In genomic region chr2:71226965-71227560, GRCh38 we compare ENCODE assay signal across 8 cellular contexts. TPM values are rescaled to one million over a fixed set of nuclear protein-coding genes. Genes with fewer than 3 reads are reported as not detected.
DNase-seq lines count a peak whose midpoint lies in the region; ATAC-seq, FAIRE-seq and TF ChIP-seq lines count a peak whose summit lies in the region.

Gene PAIP2B, minus strand, starts transcription at chr2:71227103. Its CDS starts 24,514 bp downstream, at chr2:71202589.

- CTCF ChIA-PET in AG04450 (lab: Charles Lee) = interaction anchor here (1.5 kb wide), 1 partner anchor 73 kb away, joined by 5 read pairs; no protein-coding TSS in a partner anchor

- FAIRE-seq in islet of Langerhans (lab: Jason Lieb, UNC) = peak; percentile 100

- ATAC-seq in GM18909 (IDR thresholded peaks at IDR 0.05; ENCODE audit: poor library complexity, unreplicated experiment) (peak; percentile 97), HG03159 (IDR thresholded peaks at IDR 0.05; ENCODE audit: unreplicated experiment) (peak; percentile 97)
- peak; percentile 96 for ATAC-seq in activated CD4-positive, CD25-positive, alpha-beta regulatory T cell treated with anti-CD3 and anti-CD28 coated beads, Interleukin-2, amount 50 U/mL, for 24 hours

- TF ChIP-seq CTCF in AG04450 (IDR thresholded peaks at IDR 0.05; ENCODE audit: low read depth, low read length) = no peak

- DNase-seq in AG04450 (ENCODE audit: low read depth, low spot score) = peak; percentile 89
- peak; percentile 96 for DNase-seq in NCI-H226
- DNase-seq in cerebellar nuclear complex (lab: John Stamatoyannopoulos, UW) = peak; percentile 100
- peak; percentile 95 to 98 for DNase-seq in stimulated activated CD4-positive, alpha-beta T cell treated with anti-CD3 and anti-CD28 coated beads, Interleukin-12 subunit alpha, Interleukin-12 subunit beta, amount 100 ng/mL, for 24 hours (ENCODE audit: low read depth in 2 of 2)

- H3K27me3 ChIP-seq in AG04450 (ENCODE audit: control insufficient read depth, insufficient read depth, low read length) = peaks cover 14% of the 10 kb centered on the region

- peak within 1 kb of the TSS; percentile 68 for H3K4me3 ChIP-seq in AG04450 (ENCODE audit: low read depth, low read length)

- no peak within 1 kb of the TSS for H3K27ac ChIP-seq in AG04450 (ENCODE audit: low read depth, low read length)

- POLR2A ChIA-PET in AG04450 (lab: Yijun Ruan, JAX) = interaction anchor here (0.6 kb wide), 1 partner anchor 9 kb away, joined by 3 read pairs; no protein-coding TSS in a partner anchor

- H3K9me3 ChIP-seq in AG04450 (ENCODE audit: control insufficient read depth, insufficient read depth, low read length) = peaks cover 4% of the 10 kb centered on the region; the same call in 1 of the 2 replicates

RNA-seq across cellular contexts. Expression of gene PAIP2B, which starts in this region (rescaled TPM):
- 0.12 and 0.24 TPM in 2 replicates for polyA plus RNA-seq in AG04450 (2011; rRNA removed)
- polyA minus RNA-seq in AG04450 (2011; rRNA and poly(A)+ RNA removed) = 0.14 and 0.17 TPM in 2 replicates

Comparison
In these comparisons a context has a peak if more than half of its experiments do, and no peak if none do; other contexts are left out.
1. Peak in DNase-seq and H3K4me3 ChIP-seq in AG04450; RNA of the gene not detected or under 1 TPM.